In genomic region chr6:4371207-4371921, GRCh38 we compare ENCODE assay signal across 16 cellular contexts.
A peak's percentile ranks its signal among the peaks of the same experiment; 100 is the strongest.
DNase-seq lines count a peak whose midpoint lies in the region; ATAC-seq, FAIRE-seq and TF ChIP-seq lines count a peak whose summit lies in the region.
"Had no signal": no experiment of that assay in that cellular context is flagged by ENCODE, and none has a peak within 500 bp of the region (broad histone marks: within the 10 kb centered on the region; RNA-seq: fewer than 3 reads in every experiment).

No MANE protein-coding gene starts in this region.

- 80% methylated on average over 10 of the region's 10 CpGs for WGBS in A549 (ENCODE audit: missing lambda C conversion rate)

- H3K4me2 ChIP-seq in A549 = peak overlapping the region; percentile 21; the same call in 1 of the 3 replicates

- no peak for TF ChIP-seq POLR2A in A549 (IDR thresholded peaks at IDR 0.05; ENCODE audit: low read length)

- no peak overlapping the region for H3K4me3 Mint-ChIP-seq in chondrocyte (ENCODE audit: unreplicated experiment)
- H3K4me3 Mint-ChIP-seq: T-helper 17 cell had no signal

- CTCF ChIA-PET in A549 (lab: Yijun Ruan, JAX) = interaction anchor here (0.7 to 1.1 kb wide), 2 partner anchors 12 to 409 kb away, joined by 3 read pairs; no protein-coding TSS in a partner anchor

- H3K9me3 Mint-ChIP-seq in chondrocyte (ENCODE audit: low read depth) = no peaks in the 10 kb centered on the region

- TF ChIP-seq EP300 in A549 (IDR thresholded peaks at IDR 0.05) = no peak

- H3K27me3 Mint-ChIP-seq in chondrocyte (ENCODE audit: low read depth) = no peaks in the 10 kb centered on the region

- peaks cover 30% of the 10 kb centered on the region for H3K4me1 ChIP-seq in A549
- H3K4me1 ChIP-seq: colonic mucosa, prostate gland had no signal

- TF ChIP-seq CTCF in A549 (IDR thresholded peaks at IDR 0.05) (no peak), chondrocyte (IDR thresholded peaks at IDR 0.05) (no peak)

- no peak for TF ChIP-seq RAD21 in A549 (conservative IDR thresholded peaks at IDR 0.05 in 1 of 2, IDR thresholded peaks at IDR 0.05 in 1 of 2)

- peak overlapping the region; percentile 52 to 87; a peak in 5 of 6 replicates for H3K27ac ChIP-seq in A549
- H3K27ac ChIP-seq: colonic mucosa, prostate gland had no signal

- H3K36me3 Mint-ChIP-seq in chondrocyte (ENCODE audit: low read depth) = no peaks in the 10 kb centered on the region

- no peak for FAIRE-seq in A549 (lab: Jason Lieb, UNC)

- no peak overlapping the region for H3K4me3 ChIP-seq in A549
- H3K4me3 ChIP-seq: colonic mucosa, lung, prostate gland had no signal

- intact Hi-C loops in left colon (cut with DNase I, micrococcal nuclease) = no loop called here

- ATAC-seq in A549 (peak in 1 of 2 experiments; percentile 24; a peak in 1 of 6 replicates), left colon (peak; percentile 21), GM21619 (IDR thresholded peaks at IDR 0.05; ENCODE audit: unreplicated experiment) (no peak)
- ATAC-seq: T-helper 17 cell had no signal

- POLR2A ChIA-PET in A549 (lab: Yijun Ruan, JAX) = no interaction called here

- no peaks in the 10 kb centered on the region for H3K9me3 ChIP-seq in A549
- H3K9me3 ChIP-seq: colonic mucosa, prostate gland had no signal

- DNase-seq in A549 (ENCODE audit: low read depth in 1 of 2, low spot score in 1 of 2) (no peak), HS-27A (ENCODE audit: low read depth) (peak; percentile 40), chondrocyte (ENCODE audit: low spot score) (no peak), left colon (no peak), NOMO-1 treated with DMSO at 0.1 percent for 48 hours (lab: John Stamatoyannopoulos, UW; ENCODE audit: unreplicated experiment) (no peak), superior temporal gyrus (ENCODE audit: extremely low spot score) (no peak), NCI-H1092 (lab: John Stamatoyannopoulos, UW) (no peak)
- DNase-seq: ACHN; activated CD4-positive, alpha-beta T cell treated with anti-CD3 and anti-CD28 coated beads, Interleukin-2, amount 50 U/mL, for 4 hours; activated gamma-delta T cell treated with Interleukin-2 at 50 U/mL for 16 hours; colonic mucosa; NCI-H187 treated with DMSO at 0.1 percent for 48 hours; T-helper 17 cell had no signal

- H3K27ac Mint-ChIP-seq in chondrocyte (ENCODE audit: unreplicated experiment) = peak overlapping the region; percentile 87
- H3K27ac Mint-ChIP-seq: T-helper 17 cell had no signal

- H3K4me1 Mint-ChIP-seq in chondrocyte (ENCODE audit: low read depth) = peaks cover 29% of the 10 kb centered on the region
- H3K4me1 Mint-ChIP-seq: T-helper 17 cell had no signal

TF ChIP-seq in A549, 52 proteins besides CTCF, POLR2A, EP300 and RAD21:
- TF ChIP-seq MAX (IDR thresholded peaks at IDR 0.05) (no peak), ESRRA (IDR thresholded peaks at IDR 0.05; ENCODE audit: borderline replicate concordance, low read length) (0 out of 2 replicates have a peak, but pooled peaks have one; percentile 46)
